ENCODE assay signal across 19 cellular contexts in the genomic region with DNA sequence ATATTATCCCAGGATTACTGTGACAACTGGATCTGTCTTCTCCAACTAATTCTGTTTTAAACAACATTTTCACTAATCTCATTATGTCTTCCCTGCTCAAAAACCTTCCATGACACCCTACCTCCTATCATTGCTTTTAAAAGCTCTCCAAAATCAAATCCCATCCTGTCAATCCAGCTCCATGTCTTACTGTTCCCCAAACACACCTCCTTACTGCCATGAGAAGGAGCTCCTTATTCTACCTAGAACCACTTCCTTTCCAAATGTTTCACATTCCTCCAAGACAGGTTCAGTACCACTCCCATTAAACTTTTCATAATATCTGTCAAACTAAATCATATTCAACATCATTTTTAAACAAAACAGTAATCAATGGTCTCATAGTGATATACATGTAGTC.
DNase-seq lines count a peak whose midpoint lies in the region; ATAC-seq and TF ChIP-seq lines count a peak whose summit lies in the region.
"Had no signal": no experiment of that assay in that cellular context is flagged by ENCODE, and none has a peak within 500 bp of the region (broad histone marks: within the 10 kb centered on the region; RNA-seq: fewer than 3 reads in every experiment).

No MANE protein-coding gene starts in this region.

- no peaks in the 10 kb centered on the region for H3K9me3 Mint-ChIP-seq in nephron progenitor cell
- H3K9me3 Mint-ChIP-seq: activated CD8-positive, alpha-beta T cell treated with anti-CD3 and anti-CD28 coated beads for 36 hours; memory B cell had no signal

- intact Hi-C loops in ascending aorta (cut with DNase I): no loop called here

- TF ChIP-seq CTCF in GM12865 (IDR thresholded peaks at IDR 0.05; ENCODE audit: insufficient read depth, low read depth, low read length, missing control alignments) (no peak), choroid plexus epithelial cell (conservative IDR thresholded peaks at IDR 0.05; ENCODE audit: low read depth, low read length) (no peak), nephron progenitor cell (IDR thresholded peaks at IDR 0.05) (no peak), ascending aorta (IDR thresholded peaks at IDR 0.05) (no peak)

- no peak overlapping the region for H3K4me3 ChIP-seq in GM12865 (ENCODE audit: low read depth, low read length)
- no peak overlapping the region for H3K4me3 ChIP-seq in choroid plexus epithelial cell (ENCODE audit: low read depth, low read length)
- no peak overlapping the region for H3K4me3 ChIP-seq in ascending aorta
- H3K4me3 ChIP-seq: PC-9 had no signal

- DNase-seq in GM12865 (ENCODE audit: low read depth) (peak; percentile 21), NCI-H2227 treated with DMSO at 0.1 percent for 48 hours (lab: John Stamatoyannopoulos, UW) (peak; percentile 5), choroid plexus epithelial cell (ENCODE audit: low read depth) (peak; percentile 4), nephron progenitor cell (peak; percentile 18), ascending aorta (ENCODE audit: low spot score in 2 of 2) (no peak), NCI-H1436 (lab: John Stamatoyannopoulos, UW) (no peak)
- DNase-seq: activated CD8-positive, alpha-beta T cell treated with anti-CD3 and anti-CD28 coated beads for 36 hours; AML-193; amygdala; DMS79 treated with DMSO at 0.1 percent for 48 hours; NCI-H1092 treated with DMSO at 0.1 percent for 48 hours; NCI-H226; stimulated activated CD4-positive, alpha-beta T cell treated with anti-CD3 and anti-CD28 coated beads, Interleukin-2, amount 100 ng/mL, for 24 hours; stimulated activated CD8-positive, alpha-beta memory T cell treated with anti-CD3 and anti-CD28 coated beads, Interleukin-4, amount 100 ng/mL, for 48 hours had no signal

- no peak overlapping the region for H3K4me3 Mint-ChIP-seq in nephron progenitor cell
- H3K4me3 Mint-ChIP-seq: activated CD8-positive, alpha-beta T cell treated with anti-CD3 and anti-CD28 coated beads for 36 hours; memory B cell had no signal

- H3K4me1 Mint-ChIP-seq in nephron progenitor cell: peaks cover 20% of the 10 kb centered on the region

- ATAC-seq in GM18511 (IDR thresholded peaks at IDR 0.05; ENCODE audit: unreplicated experiment) (no peak), GM21825 (IDR thresholded peaks at IDR 0.05; ENCODE audit: unreplicated experiment) (no peak)
- ATAC-seq: activated CD8-positive, alpha-beta T cell treated with anti-CD3 and anti-CD28 coated beads for 36 hours; sciatic nerve had no signal

- no peaks in the 10 kb centered on the region for H3K9me3 ChIP-seq in ascending aorta

- H3K27me3 Mint-ChIP-seq in nephron progenitor cell (ENCODE audit: low read depth, poor library complexity): peaks cover 23% of the 10 kb centered on the region
- H3K27me3 Mint-ChIP-seq: memory B cell had no signal

- no peak overlapping the region for H3K27ac Mint-ChIP-seq in nephron progenitor cell
- H3K27ac Mint-ChIP-seq: activated CD8-positive, alpha-beta T cell treated with anti-CD3 and anti-CD28 coated beads for 36 hours; memory B cell had no signal

- no peaks in the 10 kb centered on the region for H3K36me3 ChIP-seq in ascending aorta

- H3K36me3 Mint-ChIP-seq in nephron progenitor cell (ENCODE audit: low read depth): no peaks in the 10 kb centered on the region
- H3K36me3 Mint-ChIP-seq: memory B cell had no signal

- H3K27me3 ChIP-seq in ascending aorta: no peaks in the 10 kb centered on the region

- no peak overlapping the region for H3K27ac ChIP-seq in ascending aorta
- H3K27ac ChIP-seq: PC-9 had no signal

- H3K4me1 ChIP-seq in ascending aorta: peaks cover 0 to 4% of the 10 kb centered on the region in 2 donors

Comparison
In these comparisons a context has a peak if more than half of its experiments do, and no peak if none do; other contexts are left out.
1. DNase-seq: peak in GM12865 (single experiment), NCI-H2227 treated with DMSO at 0.1 percent for 48 hours (single experiment), choroid plexus epithelial cell (single experiment) and nephron progenitor cell (single experiment); none in ascending aorta (0 of 2) and NCI-H1436 (single experiment).